1 cellular context compared by ENCODE assay signal in the genomic region with DNA sequence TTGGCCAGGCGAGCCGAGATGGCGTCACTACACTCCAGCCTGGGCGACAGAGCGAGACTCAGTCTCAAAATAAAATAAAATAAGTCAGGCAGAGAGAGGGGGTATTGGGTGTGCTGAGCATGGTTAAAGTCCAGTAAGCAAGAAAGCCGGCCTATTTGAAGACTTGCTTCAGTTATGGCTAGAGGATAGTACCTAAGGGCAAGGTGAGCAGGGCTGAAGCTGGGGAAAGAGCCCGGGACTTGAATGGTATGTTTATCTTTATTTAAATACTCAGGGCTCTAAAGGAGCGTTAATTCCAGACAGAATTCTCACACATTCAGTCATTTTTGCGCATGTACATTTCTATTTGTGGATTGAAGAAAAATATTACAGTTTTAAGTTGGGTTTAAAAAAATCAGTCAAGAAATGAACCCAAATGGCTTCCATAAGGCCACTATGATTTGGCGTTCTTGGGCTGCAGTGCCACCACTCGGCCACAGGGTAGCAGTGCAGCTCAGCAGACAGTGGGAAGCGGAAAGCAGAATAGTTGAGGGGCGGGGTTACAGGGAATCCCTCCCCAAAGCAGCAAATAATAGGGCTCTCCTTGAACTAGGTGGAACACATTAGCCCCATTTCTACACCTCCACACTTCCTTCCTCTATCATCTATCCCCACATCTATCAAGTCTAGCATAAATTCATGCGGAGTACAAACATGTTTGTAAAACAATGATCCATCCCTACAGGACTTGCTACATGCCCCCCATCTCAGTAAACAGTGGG.
TF ChIP-seq lines count a peak whose summit lies in the region.

No MANE protein-coding gene starts in this region.

TF ChIP-seq in HEK293, 187 proteins besides CTCF, POLR2A, EP300 and RAD21 (continued from another document):
- TF ChIP-seq ZNF140 (tag by site-specific recombination; IDR thresholded peaks at IDR 0.05), result no peak
- TF ChIP-seq GLIS2 (tag by site-specific recombination; IDR thresholded peaks at IDR 0.05), result no peak
- no peak for TF ChIP-seq ATF2 (tag by site-specific recombination; IDR thresholded peaks at IDR 0.05; ENCODE audit: low read depth)
- TF ChIP-seq, protein P1, sequence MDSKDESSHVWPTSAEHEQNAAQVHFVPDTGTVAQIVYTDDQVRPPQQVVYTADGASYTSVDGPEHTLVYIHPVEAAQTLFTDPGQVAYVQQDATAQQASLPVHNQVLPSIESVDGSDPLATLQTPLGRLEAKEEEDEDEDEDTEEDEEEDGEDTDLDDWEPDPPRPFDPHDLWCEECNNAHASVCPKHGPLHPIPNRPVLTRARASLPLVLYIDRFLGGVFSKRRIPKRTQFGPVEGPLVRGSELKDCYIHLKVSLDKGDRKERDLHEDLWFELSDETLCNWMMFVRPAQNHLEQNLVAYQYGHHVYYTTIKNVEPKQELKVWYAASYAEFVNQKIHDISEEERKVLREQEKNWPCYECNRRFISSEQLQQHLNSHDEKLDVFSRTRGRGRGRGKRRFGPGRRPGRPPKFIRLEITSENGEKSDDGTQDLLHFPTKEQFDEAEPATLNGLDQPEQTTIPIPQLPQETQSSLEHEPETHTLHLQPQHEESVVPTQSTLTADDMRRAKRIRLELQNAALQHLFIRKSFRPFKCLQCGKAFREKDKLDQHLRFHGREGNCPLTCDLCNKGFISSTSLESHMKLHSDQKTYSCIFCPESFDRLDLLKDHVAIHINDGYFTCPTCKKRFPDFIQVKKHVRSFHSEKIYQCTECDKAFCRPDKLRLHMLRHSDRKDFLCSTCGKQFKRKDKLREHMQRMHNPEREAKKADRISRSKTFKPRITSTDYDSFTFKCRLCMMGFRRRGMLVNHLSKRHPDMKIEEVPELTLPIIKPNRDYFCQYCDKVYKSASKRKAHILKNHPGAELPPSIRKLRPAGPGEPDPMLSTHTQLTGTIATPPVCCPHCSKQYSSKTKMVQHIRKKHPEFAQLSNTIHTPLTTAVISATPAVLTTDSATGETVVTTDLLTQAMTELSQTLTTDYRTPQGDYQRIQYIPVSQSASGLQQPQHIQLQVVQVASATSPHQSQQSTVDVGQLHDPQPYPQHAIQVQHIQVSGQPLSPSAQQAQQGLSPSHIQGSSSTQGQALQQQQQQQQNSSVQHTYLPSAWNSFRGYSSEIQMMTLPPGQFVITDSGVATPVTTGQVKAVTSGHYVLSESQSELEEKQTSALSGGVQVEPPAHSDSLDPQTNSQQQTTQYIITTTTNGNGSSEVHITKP (tag by site-specific recombination; IDR thresholded peaks at IDR 0.05), result peak; percentile 97
- TF ChIP-seq ZNF610 (tag by site-specific recombination; IDR thresholded peaks at IDR 0.05; ENCODE audit: borderline replicate concordance), result no peak
- TF ChIP-seq PRDM4 (tag by site-specific recombination; IDR thresholded peaks at IDR 0.05), result no peak
- no peak for TF ChIP-seq ZNF266 (tag by site-specific recombination; IDR thresholded peaks at IDR 0.05; ENCODE audit: low read depth)
- no peak for TF ChIP-seq EGR2 (tag by site-specific recombination; IDR thresholded peaks at IDR 0.05; ENCODE audit: low read depth)
- TF ChIP-seq SP3 (tag by site-specific recombination; IDR thresholded peaks at IDR 0.05), result peak; percentile 42
- TF ChIP-seq PATZ1 (tag by site-specific recombination; IDR thresholded peaks at IDR 0.05), result 0 out of 2 replicates have a peak, but pooled peaks have one; percentile 35
- TF ChIP-seq ZNF654 (tag by site-specific recombination; IDR thresholded peaks at IDR 0.05; ENCODE audit: low read depth), result peak; percentile 91
- TF ChIP-seq TCF7L2 (IDR thresholded peaks at IDR 0.05; ENCODE audit: borderline replicate concordance, low read depth, low read length), result no peak
- TF ChIP-seq ZNF777 (tag by site-specific recombination; IDR thresholded peaks at IDR 0.05; ENCODE audit: borderline replicate concordance), result no peak
